24 cellular contexts compared by ENCODE assay signal in the genomic region with DNA sequence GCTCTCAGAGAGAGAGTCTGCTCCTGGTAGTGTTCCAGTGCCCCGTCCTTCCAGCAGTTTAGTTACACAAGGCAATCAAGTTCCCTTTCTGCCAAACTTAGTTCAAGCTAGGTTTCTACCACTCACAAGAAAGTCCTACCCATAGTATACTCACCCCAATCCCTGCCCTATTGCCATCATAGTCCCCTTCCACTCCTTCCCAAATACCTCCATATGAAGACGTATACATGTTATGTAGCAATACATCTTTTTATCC.
DNase-seq lines count a peak whose midpoint lies in the region; ATAC-seq, FAIRE-seq and TF ChIP-seq lines count a peak whose summit lies in the region.
"Had no signal": no experiment of that assay in that cellular context is flagged by ENCODE, and none has a peak within 500 bp of the region (broad histone marks: within the 10 kb centered on the region; RNA-seq: fewer than 3 reads in every experiment).

No MANE protein-coding gene starts in this region.

- no peak for FAIRE-seq in astrocyte (lab: Jason Lieb, UNC)
- FAIRE-seq: A549, D721Med, GM12878 had no signal

- H3K36me3 ChIP-seq in astrocyte (ENCODE audit: insufficient read depth, low read length) (peaks cover 16% of the 10 kb centered on the region), psoas muscle (ENCODE audit: insufficient read depth in 1 of 2, low read depth in 1 of 2) (peaks cover 11 to 45% of the 10 kb centered on the region in 2 donors)

- H3K36me3 Mint-ChIP-seq in activated T-cell treated with anti-CD3 and anti-CD28 coated beads, Interleukin-2, amount 50 U/mL, for 24 hours (ENCODE audit: low read depth): peaks cover 95% of the 10 kb centered on the region
- H3K36me3 Mint-ChIP-seq in activated T-cell treated with anti-CD3 and anti-CD28 coated beads, Interleukin-2, amount 50 U/mL, for 72 hours (ENCODE audit: insufficient read depth in 2 of 2): peaks cover 18 to 47% of the 10 kb centered on the region in 2 donors
- H3K36me3 Mint-ChIP-seq in astrocyte (ENCODE audit: low read depth, unreplicated experiment): peaks cover 30% of the 10 kb centered on the region

- no peak overlapping the region for H3K4me3 Mint-ChIP-seq in activated T-cell treated with anti-CD3 and anti-CD28 coated beads, Interleukin-2, amount 50 U/mL, for 24 hours
- no peak overlapping the region for H3K4me3 Mint-ChIP-seq in activated T-cell treated with anti-CD3 and anti-CD28 coated beads, Interleukin-2, amount 50 U/mL, for 72 hours
- no peak overlapping the region for H3K4me3 Mint-ChIP-seq in astrocyte (ENCODE audit: unreplicated experiment)
- H3K4me3 Mint-ChIP-seq: CD14-positive monocyte; CD4-positive, alpha-beta T cell; CD8-positive, alpha-beta memory T cell; GM23338; H9 had no signal

- no peak for ATAC-seq in activated T-cell treated with anti-CD3 and anti-CD28 coated beads, Interleukin-2, amount 50 U/mL, for 72 hours (replicated peaks in 1 of 2)
- peak in 3 of 4 donors; percentile 39 to 64 (median 55) for ATAC-seq in psoas muscle
- ATAC-seq: A549, GM12878, GM23338, HCT116 had no signal

- H3K27ac ChIP-seq in astrocyte (ENCODE audit: low read depth, low read length) (no peak overlapping the region), psoas muscle (no peak overlapping the region)
- H3K27ac ChIP-seq: A549; BLaER1 treated with 17β-estradiol and CSF1 and Interleukin-3, amounts not matched to agents 10 nM and 100 nM had no signal

- no peaks in the 10 kb centered on the region for H3K4me1 Mint-ChIP-seq in activated T-cell treated with anti-CD3 and anti-CD28 coated beads, Interleukin-2, amount 50 U/mL, for 24 hours (ENCODE audit: low read depth)
- H3K4me1 Mint-ChIP-seq in activated T-cell treated with anti-CD3 and anti-CD28 coated beads, Interleukin-2, amount 50 U/mL, for 72 hours (ENCODE audit: low read depth): peaks cover 12% of the 10 kb centered on the region
- H3K4me1 Mint-ChIP-seq in astrocyte (ENCODE audit: low read depth, unreplicated experiment): no peaks in the 10 kb centered on the region
- H3K4me1 Mint-ChIP-seq: CD14-positive monocyte, GM23338, H9 had no signal

- H3K4me1 ChIP-seq in astrocyte (ENCODE audit: insufficient read depth, low read length) (no peaks in the 10 kb centered on the region), psoas muscle (peaks cover 3% of the 10 kb centered on the region)
- H3K4me1 ChIP-seq: A549; BE2C; BLaER1 treated with 17β-estradiol and CSF1 and Interleukin-3, amounts not matched to agents 10 nM and 100 nM had no signal

- no peaks in the 10 kb centered on the region for H3K79me2 ChIP-seq in astrocyte (ENCODE audit: insufficient read depth, low read length)

- no peaks in the 10 kb centered on the region for H4K20me1 ChIP-seq in astrocyte (ENCODE audit: insufficient read depth, low read length)
- H4K20me1 ChIP-seq: BLaER1 treated with 17β-estradiol and CSF1 and Interleukin-3, amounts not matched to agents 10 nM and 100 nM had no signal

- no peak overlapping the region for H3K9ac ChIP-seq in astrocyte (ENCODE audit: low read length)
- H3K9ac ChIP-seq: BLaER1 treated with 17β-estradiol and CSF1 and Interleukin-3, amounts not matched to agents 10 nM and 100 nM had no signal

- peaks cover 2% of the 10 kb centered on the region for H3K9me3 Mint-ChIP-seq in activated T-cell treated with anti-CD3 and anti-CD28 coated beads, Interleukin-2, amount 50 U/mL, for 24 hours
- peaks cover 0 to 4% of the 10 kb centered on the region in 2 donors for H3K9me3 Mint-ChIP-seq in activated T-cell treated with anti-CD3 and anti-CD28 coated beads, Interleukin-2, amount 50 U/mL, for 72 hours
- H3K9me3 Mint-ChIP-seq in astrocyte (ENCODE audit: unreplicated experiment): peaks cover 2% of the 10 kb centered on the region
- H3K9me3 Mint-ChIP-seq: GM23338, H9 had no signal

- 50 to 78% (median 63%) methylated on average over 2 of the region's 2 CpGs for WGBS in psoas muscle, 3 donors

- no peak overlapping the region for H3K4me2 ChIP-seq in astrocyte (ENCODE audit: low read length)
- H3K4me2 ChIP-seq: A549; BLaER1 treated with 17β-estradiol and CSF1 and Interleukin-3, amounts not matched to agents 10 nM and 100 nM; GM23338 had no signal

- no peaks in the 10 kb centered on the region for H3K27me3 Mint-ChIP-seq in activated T-cell treated with anti-CD3 and anti-CD28 coated beads, Interleukin-2, amount 50 U/mL, for 24 hours
- no peaks in the 10 kb centered on the region for H3K27me3 Mint-ChIP-seq in activated T-cell treated with anti-CD3 and anti-CD28 coated beads, Interleukin-2, amount 50 U/mL, for 72 hours (ENCODE audit: low read depth)
- no peaks in the 10 kb centered on the region for H3K27me3 Mint-ChIP-seq in astrocyte (ENCODE audit: low read depth, unreplicated experiment)
- H3K27me3 Mint-ChIP-seq: CD4-positive, alpha-beta T cell; CD8-positive, alpha-beta memory T cell had no signal

- TF ChIP-seq CTCF in astrocyte (IDR thresholded peaks at IDR 0.05; ENCODE audit: insufficient read depth, low read depth, low read length): no peak
- TF ChIP-seq CTCF in psoas muscle (IDR thresholded peaks at IDR 0.05): no peak

- H3K9me3 ChIP-seq in astrocyte (ENCODE audit: insufficient read depth, low read depth, low read length): no peaks in the 10 kb centered on the region
- H3K9me3 ChIP-seq in psoas muscle: no peaks in the 10 kb centered on the region
- H3K9me3 ChIP-seq: BE2C had no signal

- H3K27me3 ChIP-seq in astrocyte (ENCODE audit: insufficient read depth, low read length) (no peaks in the 10 kb centered on the region), psoas muscle (ENCODE audit: insufficient read depth in 3 of 3, low read length in 2 of 3) (no peaks in the 10 kb centered on the region)
- H3K27me3 ChIP-seq: BE2C; BLaER1 treated with 17β-estradiol and CSF1 and Interleukin-3, amounts not matched to agents 10 nM and 100 nM had no signal

- DNase-seq in activated T-cell treated with anti-CD3 and anti-CD28 coated beads, Interleukin-2, amount 50 U/mL, for 24 hours: no peak
- DNase-seq in activated T-cell treated with anti-CD3 and anti-CD28 coated beads, Interleukin-2, amount 50 U/mL, for 72 hours: no peak
- DNase-seq in astrocyte (ENCODE audit: low read depth): no peak
- no peak for DNase-seq in psoas muscle
- no peak for DNase-seq in SW480 (ENCODE audit: low spot score)
- DNase-seq in T-helper 2 cell: no peak
- DNase-seq: 8988T; ACHN; AML-193; BE2C; CD4-positive, alpha-beta T cell; CD8-positive, alpha-beta memory T cell; DMS 273 treated with DMSO at 0.1 percent for 48 hours; DMS79; EL; GDM1; H9 had no signal

- H2AFZ ChIP-seq in astrocyte (ENCODE audit: low read depth, low read length): no peak overlapping the region
- H2AFZ ChIP-seq: GM23338 had no signal

- no peak overlapping the region for H3K4me3 ChIP-seq in astrocyte (ENCODE audit: insufficient read depth, low read depth, low read length)
- no peak overlapping the region for H3K4me3 ChIP-seq in psoas muscle
- H3K4me3 ChIP-seq: A549; BLaER1 treated with 17β-estradiol and CSF1 and Interleukin-3, amounts not matched to agents 10 nM and 100 nM; GM12878; GM23338 had no signal

- intact Hi-C loops in psoas muscle (cut with DNase I): no loop called here

- peak overlapping the region; percentile 8 for H3K27ac Mint-ChIP-seq in activated T-cell treated with anti-CD3 and anti-CD28 coated beads, Interleukin-2, amount 50 U/mL, for 24 hours
- H3K27ac Mint-ChIP-seq in activated T-cell treated with anti-CD3 and anti-CD28 coated beads, Interleukin-2, amount 50 U/mL, for 72 hours: no peak overlapping the region
- peak overlapping the region; percentile 20 for H3K27ac Mint-ChIP-seq in astrocyte (ENCODE audit: unreplicated experiment)
- H3K27ac Mint-ChIP-seq: CD4-positive, alpha-beta T cell; GM23338; H9 had no signal

Comparison
In these comparisons a context has a peak if more than half of its experiments do, and no peak if none do; other contexts are left out.
1. ATAC-seq: peak in psoas muscle (3 of 4); none in activated T-cell treated with anti-CD3 and anti-CD28 coated beads, Interleukin-2, amount 50 U/mL, for 72 hours (0 of 2).